Comparison of ENCODE assay signal across 8 cellular contexts in genomic region chr17:8109669-8110455, GRCh38. TPM values are rescaled to one million over a fixed set of nuclear protein-coding genes. Genes with fewer than 3 reads are reported as not detected.
DNase-seq lines count a peak whose midpoint lies in the region; ATAC-seq and TF ChIP-seq lines count a peak whose summit lies in the region.

No MANE protein-coding gene starts in this region.

- no peaks in the 10 kb centered on the region for H3K9me3 Mint-ChIP-seq in GM23338
- no peaks in the 10 kb centered on the region for H3K9me3 Mint-ChIP-seq in activated naive CD8-positive, alpha-beta T cell (ENCODE audit: low read depth)

- H3K27ac Mint-ChIP-seq in GM23338: no peak overlapping the region
- H3K27ac Mint-ChIP-seq in activated naive CD8-positive, alpha-beta T cell: no peak overlapping the region

- intact Hi-C loops in right cardiac atrium (cut with DNase I): no loop called here

- TF ChIP-seq CTCF in AG04449 (IDR thresholded peaks at IDR 0.05; ENCODE audit: insufficient read depth, low read length, missing control alignments) (peak; percentile 79), GM23338 (conservative IDR thresholded peaks at IDR 0.05; ENCODE audit: low read depth in 2 of 2) (peak; percentile 70 to 94), smooth muscle cell (IDR thresholded peaks at IDR 0.05; ENCODE audit: borderline replicate concordance, insufficient read depth, poor library complexity, severe bottlenecking) (peak; percentile 91)

- H3K27me3 Mint-ChIP-seq in GM23338 (ENCODE audit: insufficient read depth, low read depth, poor library complexity): peaks cover 49% of the 10 kb centered on the region
- peaks cover 8% of the 10 kb centered on the region for H3K27me3 Mint-ChIP-seq in activated naive CD8-positive, alpha-beta T cell

- H3K27me3 ChIP-seq in GM23338 (ENCODE audit: insufficient read depth): peaks cover 74% of the 10 kb centered on the region
- no peaks in the 10 kb centered on the region for H3K27me3 ChIP-seq in right cardiac atrium (ENCODE audit: control insufficient read depth, insufficient read depth)
- H3K27me3 ChIP-seq in smooth muscle cell (ENCODE audit: low read depth): peaks cover 50% of the 10 kb centered on the region

- H3K9me2 ChIP-seq in GM23338 (ENCODE audit: insufficient read depth): no peaks in the 10 kb centered on the region

- H3K4me3 ChIP-seq in AG04449 (ENCODE audit: low read depth, low read length) (peak overlapping the region; percentile 8; the same call in 1 of the 2 replicates), GM23338 (peak overlapping the region; percentile 81), right cardiac atrium (ENCODE audit: low read length) (peak overlapping the region; percentile 9), smooth muscle cell (peak overlapping the region; percentile 50)

- H3K36me3 Mint-ChIP-seq in GM23338 (ENCODE audit: low read depth): no peaks in the 10 kb centered on the region
- H3K36me3 Mint-ChIP-seq in activated naive CD8-positive, alpha-beta T cell: no peaks in the 10 kb centered on the region

- CTCF ChIA-PET in AG04449 (lab: Yijun Ruan, JAX): interaction anchor here (1.6 to 14.3 kb wide), 8 partner anchors 9 to 50 kb away, joined by 4 to 244 read pairs (median 34); partner anchors contain the start of genes ALOX12B and ALOXE3

- H3K4me2 ChIP-seq in GM23338 (peak overlapping the region; percentile 96), smooth muscle cell (peak overlapping the region; percentile 87)

- H3K9ac ChIP-seq in smooth muscle cell (ENCODE audit: low read depth): no peak overlapping the region

- H3K27ac ChIP-seq in GM23338 (ENCODE audit: low read depth) (no peak overlapping the region), right cardiac atrium (ENCODE audit: low read length) (no peak overlapping the region), smooth muscle cell (ENCODE audit: low read depth) (no peak overlapping the region)

- H3K4me1 Mint-ChIP-seq in GM23338: peaks cover 20% of the 10 kb centered on the region
- H3K4me1 Mint-ChIP-seq in activated naive CD8-positive, alpha-beta T cell (ENCODE audit: low read depth): peaks cover 1% of the 10 kb centered on the region

- H3F3A ChIP-seq in GM23338 (replicated peaks; ENCODE audit: low read depth) (no peaks in the 10 kb centered on the region), smooth muscle cell (ENCODE audit: low read depth) (peaks cover 19% of the 10 kb centered on the region)

- peak overlapping the region; percentile 99 for H2AFZ ChIP-seq in GM23338
- H2AFZ ChIP-seq in smooth muscle cell (ENCODE audit: low read depth): no peak overlapping the region

- H3K79me2 ChIP-seq in GM23338 (replicated peaks; ENCODE audit: insufficient read depth) (no peaks in the 10 kb centered on the region), smooth muscle cell (ENCODE audit: low read depth) (no peaks in the 10 kb centered on the region)

- 13% methylated on average over 61 of the region's 61 CpGs for WGBS in right cardiac atrium
- WGBS in smooth muscle cell (ENCODE audit: low lambda C conversion rate): 7% methylated on average over 20 of the region's 61 CpGs

- H3K9me3 ChIP-seq in right cardiac atrium (ENCODE audit: control insufficient read depth, low read length) (no peaks in the 10 kb centered on the region), smooth muscle cell (replicated peaks; ENCODE audit: low read depth) (no peaks in the 10 kb centered on the region)

- in situ Hi-C loops in SK-MEL-5 (cut with HindIII; ENCODE audit: low pct_unique_long_range_greater_than_20kb, low sequenced_read_pairs): no loop called here

- peak overlapping the region; percentile 77 for H3K4me3 Mint-ChIP-seq in GM23338
- peak overlapping the region; percentile 73 for H3K4me3 Mint-ChIP-seq in activated naive CD8-positive, alpha-beta T cell

- no peak for DNase-seq in AG04449 (ENCODE audit: low read depth, low spot score)
- peak; percentile 91 for DNase-seq in GM23338 (ENCODE audit: low spot score)
- peak; percentile 59 for DNase-seq in SK-MEL-5 (ENCODE audit: low read depth, low spot score)
- DNase-seq in right cardiac atrium: peak; percentile 58 to 84 (median 83)
- peak; percentile 11 for DNase-seq in smooth muscle cell (lab: John Stamatoyannopoulos, UW; ENCODE audit: unreplicated experiment)

- H3K36me3 ChIP-seq in GM23338 (ENCODE audit: insufficient read depth): no peaks in the 10 kb centered on the region
- no peaks in the 10 kb centered on the region for H3K36me3 ChIP-seq in smooth muscle cell (ENCODE audit: low read depth)

- H4K20me1 ChIP-seq in GM23338 (replicated peaks; ENCODE audit: insufficient read depth) (no peaks in the 10 kb centered on the region), smooth muscle cell (ENCODE audit: low read depth) (no peaks in the 10 kb centered on the region)

- ATAC-seq in GM23338 (peak; percentile 93), right cardiac atrium (peak; percentile 72 to 74), GM19397 (IDR thresholded peaks at IDR 0.05; ENCODE audit: unreplicated experiment) (no peak), GM18873 (IDR thresholded peaks at IDR 0.05; ENCODE audit: low FRiP score, unreplicated experiment) (no peak)

- POLR2A ChIA-PET in AG04449 (lab: Yijun Ruan, JAX): no interaction called here

- H3K4me1 ChIP-seq in GM23338 (ENCODE audit: insufficient read depth): no peaks in the 10 kb centered on the region
- no peaks in the 10 kb centered on the region for H3K4me1 ChIP-seq in right cardiac atrium (ENCODE audit: control insufficient read depth, insufficient read depth, low read length)
- no peaks in the 10 kb centered on the region for H3K4me1 ChIP-seq in smooth muscle cell (ENCODE audit: low read depth)

TF ChIP-seq in GM23338, 12 proteins besides CTCF, POLR2A, EP300 and RAD21:
- TF ChIP-seq EZH2 (IDR thresholded peaks at IDR 0.05; ENCODE audit: low read depth, unreplicated experiment): peak; percentile 50
- TF ChIP-seq JUNB (IDR thresholded peaks at IDR 0.05; ENCODE audit: unreplicated experiment): no peak
- TF ChIP-seq POLR2AphosphoS5 (IDR thresholded peaks at IDR 0.05; ENCODE audit: low read depth): no peak
- TF ChIP-seq EZH2phosphoT487 (IDR thresholded peaks at IDR 0.05; ENCODE audit: unreplicated experiment): no peak
- 0 out of 2 replicates have a peak, but pooled peaks have one; percentile 20 for TF ChIP-seq CREB1 (CRISPR knock-in tag; IDR thresholded peaks at IDR 0.05; ENCODE audit: low read depth)

RNA-seq across cellular contexts. Expression of gene ALOXE3, which starts 8.5 kb away (rescaled TPM):
- 0.10 and 1.6 TPM in 2 replicates for total RNA-seq in GM23338 (2014; rRNA removed; shearing (Covaris generic))
- polyA plus RNA-seq in GM23338 (2016; fragmentation: Nextera tagmentation; extraction: Ambion mirVana) (0.27 TPM in 1 of 2 replicates, not detected in the other), right cardiac atrium (not detected), smooth muscle cell (0.25 and 2.3 TPM in 2 replicates)
- not detected in 2 replicates for total RNA-seq in SK-MEL-5 (2014; rRNA removed; shearing (Covaris generic))
- polyA plus RNA-seq in SK-MEL-5 (2015; cell fraction: cytosol; rRNA removed): 0.06 and 0.39 TPM in 2 replicates
- polyA plus RNA-seq in SK-MEL-5 (2015; cell fraction: nucleus; rRNA removed): not detected in 2 replicates
- total RNA-seq in right cardiac atrium (not detected), smooth muscle cell (1.1 and 1.7 TPM in 2 replicates)

RNA-seq across cellular contexts. Expression of gene HES7, which starts 14.0 kb away (rescaled TPM):
- total RNA-seq in GM23338 (2014; rRNA removed; shearing (Covaris generic)): 0.14 TPM in 1 of 2 replicates, not detected in the other
- 0.24 TPM in 1 of 2 replicates, not detected in the other for polyA plus RNA-seq in GM23338 (2016; fragmentation: Nextera tagmentation; extraction: Ambion mirVana)
- total RNA-seq in SK-MEL-5 (2014; rRNA removed; shearing (Covaris generic)): not detected in 2 replicates
- 0.54 TPM in 1 of 2 replicates, not detected in the other for polyA plus RNA-seq in SK-MEL-5 (2015; cell fraction: cytosol; rRNA removed)
- 3.5 and 4.4 TPM in 2 replicates for polyA plus RNA-seq in SK-MEL-5 (2015; cell fraction: nucleus; rRNA removed)
- total RNA-seq in right cardiac atrium: under 1 TPM; 0.62 to 0.76 (median 0.73) TPM
- 0.25 TPM for polyA plus RNA-seq in right cardiac atrium
- total RNA-seq in smooth muscle cell: not detected in 2 replicates
- polyA plus RNA-seq in smooth muscle cell: not detected in 2 replicates

RNA-seq across cellular contexts. Expression of gene ALOX12B, which starts 22.3 kb away (rescaled TPM):
- 1.4 TPM in 1 of 2 replicates, not detected in the other for total RNA-seq in GM23338 (2014; rRNA removed; shearing (Covaris generic))
- 0.16 and 0.30 TPM in 2 replicates for polyA plus RNA-seq in GM23338 (2016; fragmentation: Nextera tagmentation; extraction: Ambion mirVana)
- total RNA-seq in SK-MEL-5 (2014; rRNA removed; shearing (Covaris generic)): 0.21 TPM in 1 of 2 replicates, not detected in the other
- 1.2 and 3.0 TPM in 2 replicates for polyA plus RNA-seq in SK-MEL-5 (2015; cell fraction: cytosol; rRNA removed)
- polyA plus RNA-seq in SK-MEL-5 (2015; cell fraction: nucleus; rRNA removed): 0.19 TPM in 1 of 2 replicates, not detected in the other
- total RNA-seq in right cardiac atrium: under 1 TPM in 1 of 4 donors, not detected in 3; 0.71 TPM
- polyA plus RNA-seq in right cardiac atrium: not detected
- total RNA-seq in smooth muscle cell: 4.7 and 4.9 TPM in 2 replicates
- 3.0 and 3.7 TPM in 2 replicates for polyA plus RNA-seq in smooth muscle cell

RNA-seq across cellular contexts. Expression of gene PER1, which starts 42.3 kb away (rescaled TPM):
- 36.1 and 40.5 TPM in 2 replicates for total RNA-seq in GM23338 (2014; rRNA removed; shearing (Covaris generic))
- polyA plus RNA-seq in GM23338 (2016; fragmentation: Nextera tagmentation; extraction: Ambion mirVana) (12.2 and 12.4 TPM in 2 replicates), right cardiac atrium (110 TPM), smooth muscle cell (55.2 and 85.9 TPM in 2 replicates)
- total RNA-seq in SK-MEL-5 (2014; rRNA removed; shearing (Covaris generic)): 7.7 and 9.7 TPM in 2 replicates
- polyA plus RNA-seq in SK-MEL-5 (2015; cell fraction: cytosol; rRNA removed): 10.9 and 11.0 TPM in 2 replicates
- polyA plus RNA-seq in SK-MEL-5 (2015; cell fraction: nucleus; rRNA removed): 30.2 and 41.5 TPM in 2 replicates
- total RNA-seq in right cardiac atrium (100 to 1,000 TPM in 3 of 4 donors, 10 to 100 TPM in 1; 96.2 to 150 (median 124) TPM), smooth muscle cell (25.8 and 29.0 TPM in 2 replicates)

RNA-seq across cellular contexts. Expression of gene VAMP2, which starts 52.9 kb away (rescaled TPM):
- total RNA-seq in GM23338 (2014; rRNA removed; shearing (Covaris generic)): 6.9 and 9.8 TPM in 2 replicates
- polyA plus RNA-seq in GM23338 (2016; fragmentation: Nextera tagmentation; extraction: Ambion mirVana) (25.4 and 32.3 TPM in 2 replicates), right cardiac atrium (50.2 TPM), smooth muscle cell (20.1 and 28.9 TPM in 2 replicates)
- 3.2 TPM in 2 replicates for total RNA-seq in SK-MEL-5 (2014; rRNA removed; shearing (Covaris generic))
- 18.2 and 24.3 TPM in 2 replicates for polyA plus RNA-seq in SK-MEL-5 (2015; cell fraction: cytosol; rRNA removed)
- 75.2 and 93.4 TPM in 2 replicates for polyA plus RNA-seq in SK-MEL-5 (2015; cell fraction: nucleus; rRNA removed)
- total RNA-seq in right cardiac atrium (10 to 100 TPM; 68.7 to 74.9 (median 71.8) TPM), smooth muscle cell (5.7 and 8.1 TPM in 2 replicates)

Comparison
In these comparisons a context has a peak if more than half of its experiments do, and no peak if none do; other contexts are left out.
1. H3K4me3 ChIP-seq: peak in every context shown above with its lines; median percentile 81 in GM23338; 50 in smooth muscle cell; 9 in right cardiac atrium; 8 in AG04449.
2. ATAC-seq: peak in GM23338 (single experiment) and right cardiac atrium (2 of 2); none in GM19397 (single experiment) and GM18873 (single experiment).
3. Peak in every context shown above with its lines, with median percentiles within 50 percentile points of each other: CTCF ChIP-seq.